In genomic region chr2:161725297-161725696, GRCh38 we compare ENCODE assay signal across 19 cellular contexts.
DNase-seq lines count a peak whose midpoint lies in the region; ATAC-seq, FAIRE-seq and TF ChIP-seq lines count a peak whose summit lies in the region.
"Had no signal": no experiment of that assay in that cellular context is flagged by ENCODE, and none has a peak within 500 bp of the region (broad histone marks: within the 10 kb centered on the region; RNA-seq: fewer than 3 reads in every experiment).

No MANE protein-coding gene starts in this region.

- no peak overlapping the region for H3K9ac ChIP-seq in OCI-LY3 (ENCODE audit: low read length)
- H3K9ac ChIP-seq in neuronal stem cell (ENCODE audit: low read depth, low read length, poor library complexity) = no peak overlapping the region

- no CpG with 5 or more reads among the region's 1 CpG for WGBS in neuronal stem cell (ENCODE audit: extremely low coverage in 2 of 2, insufficient read length in 2 of 2, insufficient replicate concordance in 1 of 2), 2 donors

- no peaks in the 10 kb centered on the region for H3K27me3 ChIP-seq in OCI-LY3 (ENCODE audit: low read depth, low read length)
- H3K27me3 ChIP-seq in neuronal stem cell (ENCODE audit: control insufficient read depth in 3 of 3, insufficient read depth in 3 of 3, low read depth in 1 of 3, low read length in 3 of 3) = no peaks in the 10 kb centered on the region

- no peak overlapping the region for H3K14ac ChIP-seq in neuronal stem cell (ENCODE audit: low read length)

- H2BK15ac ChIP-seq in neuronal stem cell (ENCODE audit: low read length) = no peak overlapping the region

- H3K4me1 ChIP-seq in OCI-LY3 (ENCODE audit: low read length) (peaks cover 12% of the 10 kb centered on the region), neuronal stem cell (ENCODE audit: control insufficient read depth in 2 of 2, insufficient read depth in 1 of 2, low read depth in 1 of 2, low read length in 2 of 2) (no peaks in the 10 kb centered on the region)

- H3K4me3 ChIP-seq in OCI-LY3 (ENCODE audit: low read length) = no peak overlapping the region
- H3K4me3 ChIP-seq in neuronal stem cell (ENCODE audit: low read length in 2 of 2) = no peak overlapping the region

- H2BK12ac ChIP-seq in neuronal stem cell (ENCODE audit: low read length) = no peak overlapping the region

- no peaks in the 10 kb centered on the region for H3K9me3 ChIP-seq in OCI-LY3 (ENCODE audit: insufficient read depth, low read length)
- H3K9me3 ChIP-seq in neuronal stem cell (replicated peaks in 1 of 2; ENCODE audit: control insufficient read depth in 2 of 2, insufficient read depth in 1 of 2, low read depth in 1 of 2, low read length in 2 of 2) = no peaks in the 10 kb centered on the region

- no peak overlapping the region for H3K18ac ChIP-seq in neuronal stem cell (ENCODE audit: low read length)

- DNase-seq in left cardiac atrium (no peak), urothelium cell line (ENCODE audit: low spot score) (no peak), neuronal stem cell (ENCODE audit: low spot score) (no peak)
- DNase-seq: ACHN; AML-193; HCEC 1CT; KBM-7; NCI-H1436; NCI-H2029 treated with DMSO at 0.1 percent for 48 hours; NCI-H2171 treated with DMSO at 0.1 percent for 48 hours; NCI-H446 treated with DMSO at 0.1 percent for 48 hours; NK-92 treated with Interleukin-12 subunit alpha and Interleukin-12 subunit beta, amount 100 ng/mL, for 24 hours; OCI-M1; SIG-M5 had no signal

- no peak overlapping the region for H3K4ac ChIP-seq in neuronal stem cell (ENCODE audit: low read length)

- no peak overlapping the region for H3K23ac ChIP-seq in neuronal stem cell (ENCODE audit: low read depth, low read length, poor library complexity)

- H2BK120ac ChIP-seq in neuronal stem cell (ENCODE audit: low read depth, low read length) = no peak overlapping the region

- no peak overlapping the region for H4K91ac ChIP-seq in neuronal stem cell (ENCODE audit: low read depth, low read length, poor library complexity)

- intact Hi-C loops in left cardiac atrium (cut with DNase I) = no loop called here

- no peak for FAIRE-seq in urothelium cell line (lab: Jason Lieb, UNC)

- TF ChIP-seq CTCF in OCI-LY3 (IDR thresholded peaks at IDR 0.05; ENCODE audit: low read depth, low read length) = no peak

- H3K27ac ChIP-seq in OCI-LY3 (ENCODE audit: low read length) = no peak overlapping the region
- H3K27ac ChIP-seq in neuronal stem cell (replicated peaks; ENCODE audit: low read length) = no peak overlapping the region

- no peaks in the 10 kb centered on the region for H3K79me2 ChIP-seq in OCI-LY3 (ENCODE audit: low read length)

- H3K79me1 ChIP-seq in neuronal stem cell (ENCODE audit: low read depth, low read length) = no peaks in the 10 kb centered on the region

- ATAC-seq in GM18870 (IDR thresholded peaks at IDR 0.05; ENCODE audit: unreplicated experiment) (peak; percentile 69), GM19467 (IDR thresholded peaks at IDR 0.05; ENCODE audit: unreplicated experiment) (peak; percentile 67), HG03066 (IDR thresholded peaks at IDR 0.05; ENCODE audit: low read depth, unreplicated experiment) (peak; percentile 65), left cardiac atrium (no peak), HG03175 (IDR thresholded peaks at IDR 0.05; ENCODE audit: unreplicated experiment) (no peak)

- H4K8ac ChIP-seq in neuronal stem cell (ENCODE audit: low read depth, low read length) = no peak overlapping the region

- H3K4me2 ChIP-seq in OCI-LY3 (ENCODE audit: low read length) (0 out of 2 replicates have a peak overlapping the region, but pooled peaks have one; percentile 25), neuronal stem cell (ENCODE audit: insufficient read depth, low read length, poor library complexity, severe bottlenecking) (no peak overlapping the region)

- no peak overlapping the region for H2AFZ ChIP-seq in OCI-LY3 (ENCODE audit: low read depth, low read length)
- no peak overlapping the region for H2AFZ ChIP-seq in neuronal stem cell (ENCODE audit: low read length)

- no peak overlapping the region for H2BK5ac ChIP-seq in neuronal stem cell (ENCODE audit: low read length)

- H2AK5ac ChIP-seq in neuronal stem cell (ENCODE audit: low read depth, low read length) = no peak overlapping the region

- no peaks in the 10 kb centered on the region for H4K20me1 ChIP-seq in OCI-LY3 (ENCODE audit: insufficient read depth, low read length)

- H3K36me3 ChIP-seq in OCI-LY3 (replicated peaks; ENCODE audit: low read depth, low read length) (no peaks in the 10 kb centered on the region), neuronal stem cell (replicated peaks in 1 of 2; ENCODE audit: control insufficient read depth in 2 of 2, insufficient read depth in 2 of 2, low read length in 2 of 2) (no peaks in the 10 kb centered on the region)

Comparison
In these comparisons a context has a peak if more than half of its experiments do, and no peak if none do; other contexts are left out.
1. ATAC-seq: peak in GM18870 (single experiment), GM19467 (single experiment) and HG03066 (single experiment); none in left cardiac atrium (0 of 2) and HG03175 (single experiment).